In the genomic region with DNA sequence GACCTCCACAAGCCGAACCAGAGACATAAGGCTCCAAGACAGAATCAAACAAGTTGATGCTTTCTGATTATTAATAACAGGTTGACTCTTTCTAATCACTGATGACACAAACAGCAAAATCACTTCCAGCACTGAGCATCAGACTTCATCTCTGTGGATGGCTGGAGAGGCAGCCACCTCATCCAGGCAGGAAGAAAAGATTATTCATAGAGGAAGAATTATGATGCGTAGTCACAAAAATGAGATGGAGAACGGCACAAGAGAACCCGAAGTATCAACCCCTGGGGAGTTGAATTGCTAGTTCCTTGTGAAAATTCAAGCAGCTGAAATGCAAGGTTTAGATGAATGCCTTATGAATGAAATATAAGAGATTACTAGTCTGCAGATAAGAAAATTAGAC, we compare ENCODE assay signal across 22 cellular contexts. TPM values are rescaled to one million over a fixed set of nuclear protein-coding genes. Genes with fewer than 3 reads are reported as not detected.
A peak's percentile ranks its signal among the peaks of the same experiment; 100 is the strongest.
DNase-seq lines count a peak whose midpoint lies in the region; ATAC-seq and TF ChIP-seq lines count a peak whose summit lies in the region.
"Had no signal": no experiment of that assay in that cellular context is flagged by ENCODE, and none has a peak within 500 bp of the region (broad histone marks: within the 10 kb centered on the region; RNA-seq: fewer than 3 reads in every experiment).

No MANE protein-coding gene starts in this region.

- H4K91ac ChIP-seq in IMR-90 (ENCODE audit: insufficient read depth, low read depth, low read length), result no peak overlapping the region

- no peak for TF ChIP-seq CTCF in A673 (conservative IDR thresholded peaks at IDR 0.05; ENCODE audit: low read depth, low read length)
- TF ChIP-seq CTCF in IMR-90 (conservative IDR thresholded peaks at IDR 0.05; ENCODE audit: low read depth, low read length), result no peak
- no peak for TF ChIP-seq CTCF in cardiac fibroblast (IDR thresholded peaks at IDR 0.05; ENCODE audit: low read depth, low read length)
- no peak for TF ChIP-seq CTCF in prostate gland (IDR thresholded peaks at IDR 0.05)

- H3K4me3 Mint-ChIP-seq in CD8-positive, alpha-beta memory T cell, result no peak overlapping the region
- H3K4me3 Mint-ChIP-seq: activated CD8-positive, alpha-beta memory T cell treated with anti-CD3 and anti-CD28 coated beads, Interleukin-2, amount 10 ng/mL, durations not matched to agents 7 days and 5 days; memory B cell; nephron progenitor cell had no signal

- no peaks in the 10 kb centered on the region for H4K20me1 ChIP-seq in IMR-90 (ENCODE audit: insufficient read depth, low read length)

- no peaks in the 10 kb centered on the region for H3K36me3 Mint-ChIP-seq in CD8-positive, alpha-beta memory T cell
- H3K36me3 Mint-ChIP-seq: activated CD8-positive, alpha-beta memory T cell treated with anti-CD3 and anti-CD28 coated beads, Interleukin-2, amount 10 ng/mL, durations not matched to agents 7 days and 5 days; memory B cell had no signal

- DNase-seq in A673 (ENCODE audit: low spot score) (peak; percentile 23), IMR-90 (peak; percentile 70), cardiac fibroblast (ENCODE audit: low read depth in 2 of 2) (peak; percentile 46 to 92), kidney glomerular epithelial cell (lab: John Stamatoyannopoulos, UW) (peak; percentile 34), NCI-H345 treated with DMSO at 0.1 percent for 48 hours (lab: John Stamatoyannopoulos, UW; ENCODE audit: unreplicated experiment) (no peak), prostate gland (ENCODE audit: low spot score) (no peak)
- DNase-seq in CD8-positive, alpha-beta memory T cell, result no peak
- DNase-seq: activated CD4-positive, CD25-positive, alpha-beta regulatory T cell treated with anti-CD3 and anti-CD28 coated beads, Interleukin-2, amount 50 U/mL, for 72 hours; activated CD8-positive, alpha-beta memory T cell treated with anti-CD3 and anti-CD28 coated beads, Interleukin-2, amount 10 ng/mL, durations not matched to agents 7 days and 5 days; activated effector memory CD4-positive, alpha-beta T cell treated with Interleukin-2 at 50 U/mL for 16 hours; amniotic stem cell; colonic mucosa; head of caudate nucleus; NCI-H1694 treated with DMSO at 0.1 percent for 48 hours; nephron progenitor cell; retina; SJCRH30; stimulated activated CD4-positive, alpha-beta T cell treated with anti-CD3 and anti-CD28 coated beads, Interleukin-15, amount 100 ng/mL, for 24 hours; stimulated activated naive CD4-positive, alpha-beta T cell treated with Interleukin-2 at 50 U/mL for 16 hours; upper lobe of right lung had no signal

- H3K9me1 ChIP-seq in IMR-90 (ENCODE audit: insufficient read depth, low read length), result peaks cover 13% of the 10 kb centered on the region

- H3K18ac ChIP-seq in IMR-90 (ENCODE audit: low read depth, low read length), result no peak overlapping the region

- H4K8ac ChIP-seq in IMR-90 (ENCODE audit: low read depth in 2 of 2, low read length in 2 of 2), result no peak overlapping the region

- in situ Hi-C loops in IMR-90 (cut with MboI; ENCODE audit: low sequenced_read_pairs), result loop anchor here (25.0 kb wide), 1 partner anchor 886 kb away; no protein-coding TSS in a partner anchor

- H3K9me3 Mint-ChIP-seq in CD8-positive, alpha-beta memory T cell, result peaks cover 0 to 3% (median 0%) of the 10 kb centered on the region in 5 donors
- H3K9me3 Mint-ChIP-seq: memory B cell had no signal

- H2BK20ac ChIP-seq in IMR-90 (ENCODE audit: low read depth, low read length), result no peak overlapping the region

- H3K4me3 ChIP-seq in A673 (ENCODE audit: low read depth, low read length, poor library complexity, severe bottlenecking), result no peak overlapping the region
- no peak overlapping the region for H3K4me3 ChIP-seq in IMR-90 (ENCODE audit: insufficient read depth, low read depth, low read length)
- H3K4me3 ChIP-seq in cardiac fibroblast (replicated peaks in 1 of 2; ENCODE audit: low read depth in 2 of 2, low read length in 2 of 2), result no peak overlapping the region
- H3K4me3 ChIP-seq in CD8-positive, alpha-beta memory T cell (ENCODE audit: low read length), result no peak overlapping the region
- H3K4me3 ChIP-seq in prostate gland, result no peak overlapping the region
- H3K4me3 ChIP-seq: colonic mucosa, SJCRH30, upper lobe of right lung had no signal

- POLR2A ChIA-PET in A673 (lab: Charles Lee; ENCODE audit: low non-redundant PET) (no interaction called here), IMR-90 (lab: Charles Lee; ENCODE audit: unreplicated experiment) (no interaction called here)
- POLR2A ChIA-PET in CD8-positive, alpha-beta memory T cell (lab: Charles Lee), result no interaction called here

- no peaks in the 10 kb centered on the region for H3K4me1 Mint-ChIP-seq in CD8-positive, alpha-beta memory T cell
- H3K4me1 Mint-ChIP-seq: activated CD8-positive, alpha-beta memory T cell treated with anti-CD3 and anti-CD28 coated beads, Interleukin-2, amount 10 ng/mL, durations not matched to agents 7 days and 5 days; memory B cell had no signal

- 0 out of 2 replicates have a peak overlapping the region, but pooled peaks have one; percentile 16 for H2BK120ac ChIP-seq in IMR-90 (ENCODE audit: low read depth, low read length)

- H4K5ac ChIP-seq in IMR-90 (ENCODE audit: low read depth, low read length), result no peak overlapping the region

- no peak overlapping the region for H3K23ac ChIP-seq in IMR-90 (ENCODE audit: low read depth, low read length)

- no peak overlapping the region for H3K4ac ChIP-seq in IMR-90 (ENCODE audit: low read depth, low read length)

- intact Hi-C loops in A673 (cut with micrococcal nuclease; ENCODE audit: unreplicated experiment), result no loop called here
- intact Hi-C loops in IMR-90 (cut with micrococcal nuclease), result no loop called here
- intact Hi-C loops in prostate gland (cut with DNase I), result no loop called here

- no peak overlapping the region for H2AK5ac ChIP-seq in IMR-90 (ENCODE audit: low read depth, low read length)

- dilution Hi-C loops in IMR-90 (cut with HindIII; ENCODE audit: low sequenced_read_pairs, unreplicated experiment), result no loop called here

- TF ChIP-seq POLR2A in IMR-90 (IDR thresholded peaks at IDR 0.05; ENCODE audit: low read depth, low read length), result no peak
- TF ChIP-seq POLR2A in prostate gland (IDR thresholded peaks at IDR 0.05), result no peak

- no peak overlapping the region for H2BK5ac ChIP-seq in IMR-90 (ENCODE audit: low read depth, low read length, poor library complexity, severe bottlenecking)

- no peak overlapping the region for H3K56ac ChIP-seq in IMR-90 (ENCODE audit: extremely low read depth, insufficient read depth, low read length)

- H2AFZ ChIP-seq in IMR-90 (replicated peaks; ENCODE audit: low read length, poor library complexity), result no peak overlapping the region

- peaks cover 6 to 7% of the 10 kb centered on the region in 2 donors for H3K27me3 Mint-ChIP-seq in CD8-positive, alpha-beta memory T cell

- H3K14ac ChIP-seq in IMR-90 (replicated peaks; ENCODE audit: low read depth, low read length), result no peak overlapping the region

- CTCF ChIA-PET in A673 (lab: Charles Lee), result no interaction called here
- CTCF ChIA-PET in IMR-90 (lab: Yijun Ruan, JAX), result no interaction called here
- CTCF ChIA-PET in CD8-positive, alpha-beta memory T cell (lab: Charles Lee), result no interaction called here

- H3K4me1 ChIP-seq in A673 (ENCODE audit: insufficient read depth, low read length, poor library complexity, severe bottlenecking) (peaks cover 3% of the 10 kb centered on the region), IMR-90 (ENCODE audit: control insufficient read depth, insufficient read depth, low read length) (peaks cover 9% of the 10 kb centered on the region), prostate gland (replicated peaks) (no peaks in the 10 kb centered on the region)
- no peaks in the 10 kb centered on the region for H3K4me1 ChIP-seq in CD8-positive, alpha-beta memory T cell (ENCODE audit: insufficient read depth, low read length)
- H3K4me1 ChIP-seq: colonic mucosa, upper lobe of right lung had no signal

- WGBS in IMR-90 (ENCODE audit: extremely low coverage in 2 of 2, insufficient read length in 1 of 2), 2 experiments, result no CpG with 5 or more reads among the region's 4 CpGs
- WGBS in prostate gland, result 81% methylated on average over 4 of the region's 4 CpGs

- H3K27me3 ChIP-seq in A673 (replicated peaks; ENCODE audit: insufficient read depth, low read depth, low read length, poor library complexity) (no peaks in the 10 kb centered on the region), IMR-90 (ENCODE audit: control insufficient read depth, insufficient read depth, low read length) (no peaks in the 10 kb centered on the region), prostate gland (replicated peaks; ENCODE audit: insufficient read depth) (no peaks in the 10 kb centered on the region)
- H3K27me3 ChIP-seq in CD8-positive, alpha-beta memory T cell (ENCODE audit: insufficient read depth, low read length, poor library complexity, severe bottlenecking), result no peaks in the 10 kb centered on the region
- H3K27me3 ChIP-seq: colonic mucosa, SJCRH30, upper lobe of right lung had no signal

- no peak overlapping the region for H3K27ac Mint-ChIP-seq in CD8-positive, alpha-beta memory T cell
- H3K27ac Mint-ChIP-seq: activated CD8-positive, alpha-beta memory T cell treated with anti-CD3 and anti-CD28 coated beads, Interleukin-2, amount 10 ng/mL, durations not matched to agents 7 days and 5 days; memory B cell; nephron progenitor cell had no signal

- no peak overlapping the region for H3K4me2 ChIP-seq in IMR-90 (ENCODE audit: low read depth, low read length)

- no peaks in the 10 kb centered on the region for H3K36me3 ChIP-seq in A673 (ENCODE audit: insufficient read depth, low read length, poor library complexity, severe bottlenecking)
- no peaks in the 10 kb centered on the region for H3K36me3 ChIP-seq in IMR-90 (ENCODE audit: control insufficient read depth, insufficient read depth, low read length)
- H3K36me3 ChIP-seq in CD8-positive, alpha-beta memory T cell (ENCODE audit: insufficient read depth, low read length), result no peaks in the 10 kb centered on the region
- no peaks in the 10 kb centered on the region for H3K36me3 ChIP-seq in prostate gland
- H3K36me3 ChIP-seq: colonic mucosa, SJCRH30, upper lobe of right lung had no signal

- H3K27ac ChIP-seq in A673 (ENCODE audit: low read depth, low read length, poor library complexity, severe bottlenecking) (no peak overlapping the region), IMR-90 (ENCODE audit: insufficient read depth, low read length) (no peak overlapping the region), prostate gland (no peak overlapping the region)
- no peak overlapping the region for H3K27ac ChIP-seq in CD8-positive, alpha-beta memory T cell (ENCODE audit: low read depth, low read length)
- H3K27ac ChIP-seq: colonic mucosa, SJCRH30, upper lobe of right lung had no signal

- TF ChIP-seq RAD21 in IMR-90 (IDR thresholded peaks at IDR 0.05; ENCODE audit: low read length), result no peak

- ATAC-seq in IMR-90 (ENCODE audit: low read depth) (peak; percentile 59), GM18868 (IDR thresholded peaks at IDR 0.05; ENCODE audit: unreplicated experiment) (no peak)
- ATAC-seq: activated CD8-positive, alpha-beta memory T cell treated with anti-CD3 and anti-CD28 coated beads, Interleukin-2, amount 10 ng/mL, durations not matched to agents 7 days and 5 days; upper lobe of right lung had no signal

- BruUV-seq in A673 (replicated peaks; lab: Mats Ljungman, UMichigan) (no TSS peak), IMR-90 (replicated peaks; lab: Mats Ljungman, UMichigan) (no TSS peak)

- H2AK9ac ChIP-seq in IMR-90 (replicated peaks; ENCODE audit: low read depth, low read length, poor library complexity), result no peak overlapping the region

- no peak overlapping the region for H2BK15ac ChIP-seq in IMR-90 (ENCODE audit: low read depth, low read length)

- H3K9me3 ChIP-seq in A673 (ENCODE audit: low read depth, low read length, poor library complexity, severe bottlenecking) (no peaks in the 10 kb centered on the region), IMR-90 (ENCODE audit: control insufficient read depth, insufficient read depth, low read length) (no peaks in the 10 kb centered on the region), prostate gland (no peaks in the 10 kb centered on the region)
- H3K9me3 ChIP-seq in CD8-positive, alpha-beta memory T cell (ENCODE audit: low read length), result no peaks in the 10 kb centered on the region
- H3K9me3 ChIP-seq: colonic mucosa, SJCRH30, upper lobe of right lung had no signal

- no peak overlapping the region for H3K9ac ChIP-seq in IMR-90 (ENCODE audit: low read depth, low read length)

- H3K79me1 ChIP-seq in IMR-90 (ENCODE audit: low read depth in 1 of 2, low read length in 2 of 2), result no peaks in the 10 kb centered on the region

RNA-seq across cellular contexts. Expression of a gene that starts 49.9 kb away (rescaled TPM):
- total RNA-seq in A673 (2021) (4.3 and 4.5 TPM in 2 replicates), IMR-90 (2012; rRNA removed) (33.6 and 50.0 TPM in 2 replicates), prostate gland (100 to 1,000 TPM in 1 of 2 donors, 10 to 100 TPM in 1; 73.0 to 144 TPM)
- 43.1 and 53.8 TPM in 2 replicates for polyA plus RNA-seq in IMR-90 (2012; rRNA removed)
- polyA plus RNA-seq in IMR-90 (2012; cell fraction: cytosol; rRNA removed), result 47.4 and 70.5 TPM in 2 replicates
- 28.7 and 43.9 TPM in 2 replicates for polyA plus RNA-seq in IMR-90 (2012; cell fraction: nucleus; rRNA removed; ENCODE audit: low replicate concordance)
- total RNA-seq in CD8-positive, alpha-beta memory T cell, result 1 to 10 TPM; 2.0 to 2.6 TPM
- polyA plus RNA-seq in CD8-positive, alpha-beta memory T cell, result 0.83 TPM

Comparison
In these comparisons a context has a peak if more than half of its experiments do, and no peak if none do; other contexts are left out.
1. DNase-seq: peak in A673 (single experiment), IMR-90 (single experiment), cardiac fibroblast (2 of 2) and kidney glomerular epithelial cell (single experiment); none in CD8-positive, alpha-beta memory T cell (0 of 5), NCI-H345 treated with DMSO at 0.1 percent for 48 hours (single experiment) and prostate gland (single experiment).